In the genomic region with DNA sequence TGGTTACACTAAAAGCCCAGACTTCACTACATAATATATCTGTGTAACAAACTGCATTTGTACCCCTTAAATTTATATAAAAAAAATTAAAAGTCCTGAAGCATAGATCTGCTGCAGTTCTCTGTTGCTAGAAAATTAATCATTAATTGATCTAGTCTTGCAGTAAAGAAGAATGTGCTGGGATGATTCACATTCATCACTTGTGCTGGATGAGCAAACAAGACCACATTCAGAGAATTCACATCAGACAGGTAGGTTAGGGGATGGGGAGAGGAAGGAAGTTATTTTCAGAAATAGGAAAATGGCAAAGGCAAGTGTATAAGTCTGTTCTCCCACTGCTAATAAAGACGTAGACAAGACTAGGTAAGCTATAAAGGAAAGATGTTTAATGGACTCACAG, we compare ENCODE assay signal across 31 cellular contexts.
"Had no signal": no experiment of that assay in that cellular context is flagged by ENCODE, and none has a peak within 500 bp of the region (broad histone marks: within the 10 kb centered on the region; RNA-seq: fewer than 3 reads in every experiment).

No MANE protein-coding gene starts in this region.

- FAIRE-seq: astrocyte had no signal

- H3K27ac Mint-ChIP-seq: activated CD4-positive, alpha-beta T cell treated with anti-CD3 and anti-CD28 coated beads, Interleukin-2, amount 10 ng/mL, durations not matched to agents 24 days and 14 days; activated naive CD4-positive, alpha-beta T cell treated with anti-CD3 and anti-CD28 coated beads, Interleukin-2, amount 10 ng/mL, durations not matched to agents 7 days and 5 days; activated T-cell treated with anti-CD3 and anti-CD28 coated beads, Interleukin-2, amount 50 U/mL, for 72 hours; stimulated activated effector memory CD8-positive, alpha-beta T cell treated with anti-CD3 and anti-CD28 coated beads, Interleukin-12 subunit alpha, Interleukin-12 subunit beta, amount 100 ng/mL, for 72 hours; T-helper 17 cell had no signal

- H3K36me3 Mint-ChIP-seq: activated naive CD4-positive, alpha-beta T cell treated with anti-CD3 and anti-CD28 coated beads, Interleukin-2, amount 10 ng/mL, durations not matched to agents 7 days and 5 days; stimulated activated effector memory CD8-positive, alpha-beta T cell treated with anti-CD3 and anti-CD28 coated beads, Interleukin-12 subunit alpha, Interleukin-12 subunit beta, amount 100 ng/mL, for 72 hours had no signal

- H3K4me3 ChIP-seq: coronary artery, dorsolateral prefrontal cortex, gastrocnemius medialis, hepatocyte, pancreas, prostate gland, sigmoid colon, suprapubic skin, tibial artery, upper lobe of right lung had no signal

- H3K27me3 Mint-ChIP-seq: activated CD4-positive, alpha-beta T cell treated with anti-CD3 and anti-CD28 coated beads, Interleukin-2, amount 10 ng/mL, durations not matched to agents 24 days and 14 days; activated naive CD4-positive, alpha-beta T cell treated with anti-CD3 and anti-CD28 coated beads, Interleukin-2, amount 10 ng/mL, durations not matched to agents 7 days and 5 days; naive thymus-derived CD4-positive, alpha-beta T cell; T-helper 17 cell had no signal

- H3K9me3 Mint-ChIP-seq: activated CD4-positive, alpha-beta T cell treated with anti-CD3 and anti-CD28 coated beads, Interleukin-2, amount 10 ng/mL, durations not matched to agents 24 days and 14 days had no signal

- DNase-seq: activated CD4-positive, alpha-beta T cell treated with anti-CD3 and anti-CD28 coated beads, Interleukin-2, amount 10 ng/mL, durations not matched to agents 24 days and 14 days; activated effector memory CD4-positive, alpha-beta T cell treated with Interleukin-2 at 50 U/mL for 16 hours; activated naive CD4-positive, alpha-beta T cell treated with anti-CD3 and anti-CD28 coated beads, Interleukin-2, amount 10 ng/mL, durations not matched to agents 7 days and 5 days; activated T-cell treated with anti-CD3 and anti-CD28 coated beads for 4 hours; activated T-cell treated with anti-CD3 and anti-CD28 coated beads, Interleukin-2, amount 50 U/mL, for 72 hours; amniotic stem cell; brain microvascular endothelial cell; dorsolateral prefrontal cortex; effector memory CD4-positive, alpha-beta T cell; erythroblast; gastrocnemius medialis; islet precursor cell; midbrain; naive thymus-derived CD4-positive, alpha-beta T cell; nucleus accumbens; pancreas; sigmoid colon; small intestine; stimulated activated CD4-positive, alpha-beta T cell treated with anti-CD3 and anti-CD28 coated beads, Interleukin-4, amount 100 ng/mL, for 24 hours; T-helper 17 cell; T1000; tibial artery; upper lobe of right lung; WERI-Rb-1 had no signal

- H3K4me3 Mint-ChIP-seq: activated CD4-positive, alpha-beta T cell treated with anti-CD3 and anti-CD28 coated beads, Interleukin-2, amount 10 ng/mL, durations not matched to agents 24 days and 14 days; activated naive CD4-positive, alpha-beta T cell treated with anti-CD3 and anti-CD28 coated beads, Interleukin-2, amount 10 ng/mL, durations not matched to agents 7 days and 5 days; activated T-cell treated with anti-CD3 and anti-CD28 coated beads, Interleukin-2, amount 50 U/mL, for 72 hours; naive thymus-derived CD4-positive, alpha-beta T cell; stimulated activated effector memory CD8-positive, alpha-beta T cell treated with anti-CD3 and anti-CD28 coated beads, Interleukin-12 subunit alpha, Interleukin-12 subunit beta, amount 100 ng/mL, for 72 hours; T-helper 17 cell had no signal

- H3K4me1 Mint-ChIP-seq: activated CD4-positive, alpha-beta T cell treated with anti-CD3 and anti-CD28 coated beads, Interleukin-2, amount 10 ng/mL, durations not matched to agents 24 days and 14 days; activated naive CD4-positive, alpha-beta T cell treated with anti-CD3 and anti-CD28 coated beads, Interleukin-2, amount 10 ng/mL, durations not matched to agents 7 days and 5 days; naive thymus-derived CD4-positive, alpha-beta T cell; stimulated activated effector memory CD8-positive, alpha-beta T cell treated with anti-CD3 and anti-CD28 coated beads, Interleukin-12 subunit alpha, Interleukin-12 subunit beta, amount 100 ng/mL, for 72 hours; T-helper 17 cell had no signal

- ATAC-seq: activated CD4-positive, CD25-positive, alpha-beta regulatory T cell treated with anti-CD3 and anti-CD28 coated beads, Interleukin-2, amount 50 U/mL, for 24 hours; gastrocnemius medialis; naive thymus-derived CD4-positive, alpha-beta T cell; pancreas; T-helper 17 cell; upper lobe of right lung had no signal
